In genomic region chr1:154974808-154975408, GRCh38 we compare ENCODE assay signal across 1 cellular context.
A peak's percentile ranks its signal among the peaks of the same experiment; 100 is the strongest.
TF ChIP-seq lines count a peak whose summit lies in the region.

No MANE protein-coding gene starts in this region.

TF ChIP-seq in SK-N-SH, 30 proteins besides CTCF, POLR2A, EP300 and RAD21 (continued from another document):
- peak; percentile 86; the same call in 1 of the 2 replicates for TF ChIP-seq POLR2AphosphoS5 (IDR thresholded peaks at IDR 0.05; ENCODE audit: low read depth, low read length)
